Comparison of ENCODE assay signal across 10 cellular contexts in the genomic region with DNA sequence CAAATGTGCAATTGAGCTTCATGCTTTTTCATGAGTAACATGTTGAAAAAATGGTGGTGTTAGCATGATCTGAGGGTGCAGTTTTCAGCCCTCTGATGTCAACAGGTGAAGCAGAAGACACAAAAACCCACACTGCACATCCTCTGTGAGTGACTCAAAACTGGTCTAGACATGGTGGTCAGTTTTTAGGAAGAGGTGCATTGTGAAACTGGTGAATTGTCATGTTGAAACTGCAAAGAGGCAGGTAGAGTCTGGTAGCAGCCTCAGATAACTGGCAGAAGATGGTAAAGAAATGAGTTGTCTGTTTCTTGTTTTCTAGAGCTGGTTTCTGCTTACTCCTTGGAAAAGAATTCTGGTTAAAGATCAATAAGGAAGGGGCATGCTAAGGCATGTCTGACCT.
DNase-seq lines count a peak whose midpoint lies in the region; ATAC-seq and TF ChIP-seq lines count a peak whose summit lies in the region.
"Had no signal": no experiment of that assay in that cellular context is flagged by ENCODE, and none has a peak within 500 bp of the region (broad histone marks: within the 10 kb centered on the region; RNA-seq: fewer than 3 reads in every experiment).

No MANE protein-coding gene starts in this region.

- H2AK5ac ChIP-seq in mesenchymal stem cell (ENCODE audit: low read length, severe bottlenecking) = no peak overlapping the region

- no peak overlapping the region for H3K14ac ChIP-seq in mesenchymal stem cell (ENCODE audit: low read length in 2 of 2)

- H4K91ac ChIP-seq in mesenchymal stem cell (ENCODE audit: low read length) = no peak overlapping the region

- TF ChIP-seq CTCF in foreskin keratinocyte (conservative IDR thresholded peaks at IDR 0.05) (no peak), testis (IDR thresholded peaks at IDR 0.05) (no peak)

- H3K79me1 ChIP-seq in mesenchymal stem cell (replicated peaks; ENCODE audit: low read length, poor library complexity, severe bottlenecking) = no peaks in the 10 kb centered on the region

- no peaks in the 10 kb centered on the region for H3K36me3 ChIP-seq in mesenchymal stem cell (ENCODE audit: control insufficient read depth in 1 of 2, insufficient read depth in 2 of 2, low read depth in 1 of 2, low read length in 2 of 2)
- no peaks in the 10 kb centered on the region for H3K36me3 ChIP-seq in testis (ENCODE audit: low read depth, missing control alignments)

- H3K27ac ChIP-seq in foreskin keratinocyte (peak overlapping the region; percentile 75), mesenchymal stem cell (ENCODE audit: low read length, poor library complexity, severe bottlenecking) (no peak overlapping the region), testis (no peak overlapping the region)

- H3K4me1 ChIP-seq in foreskin keratinocyte = peaks cover 7% of the 10 kb centered on the region
- no peaks in the 10 kb centered on the region for H3K4me1 ChIP-seq in mesenchymal stem cell (ENCODE audit: control insufficient read depth, insufficient read depth, low read depth, low read length)
- no peaks in the 10 kb centered on the region for H3K4me1 ChIP-seq in testis

- H2AFZ ChIP-seq in mesenchymal stem cell (ENCODE audit: low read depth, low read length) = no peak overlapping the region

- no peak overlapping the region for H2BK15ac ChIP-seq in mesenchymal stem cell (ENCODE audit: low read depth, poor library complexity, severe bottlenecking)

- no peak overlapping the region for H4K8ac ChIP-seq in mesenchymal stem cell (ENCODE audit: low read length)

- no peaks in the 10 kb centered on the region for H3K9me3 ChIP-seq in mesenchymal stem cell (ENCODE audit: control insufficient read depth, low read length)
- no peaks in the 10 kb centered on the region for H3K9me3 ChIP-seq in testis

- H3K27me3 ChIP-seq in foreskin keratinocyte (no peaks in the 10 kb centered on the region), mesenchymal stem cell (ENCODE audit: control insufficient read depth in 1 of 2, insufficient read depth in 1 of 2, low read length in 2 of 2) (no peaks in the 10 kb centered on the region), testis (no peaks in the 10 kb centered on the region)

- no peak overlapping the region for H3K4me2 ChIP-seq in mesenchymal stem cell (ENCODE audit: low read length, poor library complexity, severe bottlenecking)

- no peak for TF ChIP-seq POLR2A in testis (IDR thresholded peaks at IDR 0.05)

- no peak overlapping the region for H3K4me3 ChIP-seq in mesenchymal stem cell (ENCODE audit: insufficient read depth in 1 of 2, low read depth in 1 of 2, low read length in 2 of 2)
- no peak overlapping the region for H3K4me3 ChIP-seq in testis

- H2BK120ac ChIP-seq in mesenchymal stem cell (ENCODE audit: low read depth, low read length) = no peak overlapping the region

- H2BK5ac ChIP-seq in mesenchymal stem cell (ENCODE audit: low read depth, low read length, poor library complexity, severe bottlenecking) = no peak overlapping the region

- H3K23ac ChIP-seq in mesenchymal stem cell (ENCODE audit: low read length in 2 of 2) = no peak overlapping the region

- intact Hi-C loops in testis (cut with DNase I; ENCODE audit: low total_unique reads) (no loop called here), sciatic nerve (cut with DNase I) (no loop called here)

- H2BK12ac ChIP-seq in mesenchymal stem cell (ENCODE audit: low read length in 2 of 2) = no peak overlapping the region

- no peak overlapping the region for H3K9ac ChIP-seq in mesenchymal stem cell (ENCODE audit: low read length)

- ATAC-seq in GM18870 (IDR thresholded peaks at IDR 0.05; ENCODE audit: unreplicated experiment) (peak; percentile 100), GM21529 (IDR thresholded peaks at IDR 0.05; ENCODE audit: unreplicated experiment) (peak; percentile 100), HG03442 (IDR thresholded peaks at IDR 0.05; ENCODE audit: unreplicated experiment) (peak; percentile 99), foreskin keratinocyte (peak; percentile 97), sciatic nerve (no peak)

- no peak overlapping the region for H3K18ac ChIP-seq in mesenchymal stem cell (ENCODE audit: low read depth in 1 of 2, low read length in 2 of 2)

- peak; percentile 99 for DNase-seq in foreskin keratinocyte
- DNase-seq in mesenchymal stem cell = no peak
- DNase-seq in occipital lobe (lab: John Stamatoyannopoulos, UW) = no peak
- DNase-seq in testis = no peak
- DNase-seq in sciatic nerve (ENCODE audit: low spot score) = no peak
- DNase-seq: activated CD8-positive, alpha-beta memory T cell treated with anti-CD3 and anti-CD28 coated beads for 24 hours; NCI-H1105 had no signal

- no peak overlapping the region for H3K4ac ChIP-seq in mesenchymal stem cell (ENCODE audit: low read depth in 1 of 2, low read length in 2 of 2)

Comparison
In these comparisons a context has a peak if more than half of its experiments do, and no peak if none do; other contexts are left out.
1. DNase-seq: peak in foreskin keratinocyte (2 of 2); none in mesenchymal stem cell (single experiment), occipital lobe (single experiment), testis (single experiment) and sciatic nerve (single experiment).